In genomic region chr9:75885652-75886051, GRCh38 we compare ENCODE assay signal across 29 cellular contexts.
"Had no signal": no experiment of that assay in that cellular context is flagged by ENCODE, and none has a peak within 500 bp of the region (broad histone marks: within the 10 kb centered on the region; RNA-seq: fewer than 3 reads in every experiment).

No MANE protein-coding gene starts in this region.

- H3K9me3 ChIP-seq: adrenal gland, gastrocnemius medialis, left lung, mucosa of descending colon, stomach, thyroid gland, upper lobe of left lung, vagina had no signal

- H3K36me3 ChIP-seq: adrenal gland, cardiac muscle cell, gastrocnemius medialis, left lung, stomach, thyroid gland, upper lobe of left lung, vagina had no signal

- H3K4me3 ChIP-seq: adrenal gland, cardiac muscle cell, gastrocnemius medialis, left lung, lung, mucosa of descending colon, stomach, thyroid gland, upper lobe of left lung, vagina had no signal

- H3K27me3 ChIP-seq: adrenal gland, gastrocnemius medialis, thyroid gland, upper lobe of left lung, vagina had no signal

- H3K27ac ChIP-seq: adrenal gland, cardiac muscle cell, gastrocnemius medialis, left lung, stomach, thyroid gland, upper lobe of left lung, vagina, VCaP had no signal

- DNase-seq: activated CD4-positive, alpha-beta T cell treated with anti-CD3 and anti-CD28 coated beads for 4 hours; activated CD4-positive, alpha-beta T cell treated with anti-CD3 and anti-CD28 coated beads, Interleukin-2, amount 50 U/mL, for 4 hours; activated effector memory CD4-positive, alpha-beta T cell treated with Interleukin-2 at 50 U/mL for 16 hours; activated naive CD4-positive, alpha-beta T cell treated with Interleukin-2 at 50 U/mL for 16 hours; activated T-cell treated with anti-CD3 and anti-CD28 coated beads for 4 hours; activated T-cell treated with anti-CD3 and anti-CD28 coated beads, Interleukin-2, amount 50 U/mL, for 72 hours; adrenal gland; aorta; cerebellar nuclear complex; cortex of kidney; effector memory CD8-positive, alpha-beta T cell; erythroblast; gastrocnemius medialis; glutamatergic neuron; left lung; mesendoderm; mucosa of descending colon; posterior cingulate gyrus; right cardiac atrium; stimulated activated CD4-positive, alpha-beta T cell treated with anti-CD3 and anti-CD28 coated beads, Interleukin-15, amount 100 ng/mL, for 24 hours; stimulated activated CD4-positive, alpha-beta T cell treated with anti-CD3 and anti-CD28 coated beads, Interleukin-2, amount 100 ng/mL, for 24 hours; stimulated activated naive B cell treated with anti-CD40 and anti-IgM and Interleukin-4, amounts not matched to agents 10 μg/mL and 1 μg/mL and 100 μg/mL, for 72 hours; stomach; thyroid gland; upper lobe of left lung had no signal

- ATAC-seq: activated T-cell treated with anti-CD3 and anti-CD28 coated beads, Interleukin-2, amount 50 U/mL, for 72 hours; effector memory CD8-positive, alpha-beta T cell; gastrocnemius medialis; left lung; mucosa of descending colon; right cardiac atrium; stimulated activated naive B cell treated with anti-CD40 and anti-IgM and Interleukin-4, amounts not matched to agents 10 μg/mL and 1 μg/mL and 100 μg/mL, for 72 hours had no signal
